Comparison of ENCODE assay signal across 28 cellular contexts in the genomic region with DNA sequence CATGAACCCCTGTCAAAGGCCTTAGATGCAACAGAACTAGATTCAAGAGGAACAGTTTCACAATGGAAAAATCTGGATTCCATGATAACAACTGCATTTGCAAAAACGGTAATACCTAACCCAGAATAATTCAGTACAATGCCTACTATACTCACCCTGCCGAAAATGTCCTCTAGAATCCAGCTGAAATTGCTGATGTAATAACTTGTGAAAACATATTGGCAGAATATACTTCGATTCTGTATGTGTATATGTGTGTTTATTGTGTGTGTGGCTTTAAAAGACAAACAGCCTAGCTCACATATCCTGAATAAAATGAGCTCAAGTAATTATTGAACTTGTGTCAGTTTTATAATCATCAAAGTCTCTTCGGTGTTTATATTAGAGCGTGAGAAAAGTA. TPM values are rescaled to one million over a fixed set of nuclear protein-coding genes. Genes with fewer than 3 reads are reported as not detected.
DNase-seq lines count a peak whose midpoint lies in the region; ATAC-seq and TF ChIP-seq lines count a peak whose summit lies in the region.
"Had no signal": no experiment of that assay in that cellular context is flagged by ENCODE, and none has a peak within 500 bp of the region (broad histone marks: within the 10 kb centered on the region; RNA-seq: fewer than 3 reads in every experiment).

No MANE protein-coding gene starts in this region.

- H3K27me3 Mint-ChIP-seq in CD4-positive, CD25-positive, alpha-beta regulatory T cell = no peaks in the 10 kb centered on the region
- peaks cover 3% of the 10 kb centered on the region for H3K27me3 Mint-ChIP-seq in activated T-helper 1 cell treated with anti-CD3 and anti-CD28 coated beads, Interleukin-12 subunit alpha, Interleukin-12 subunit beta, Interleukin-2, Interleukin-4 antibody, amounts not matched to agents 30 ng/mL and 10 ng/mL and 1 ng/mL, durations not matched to agents 14 hours and 24 hours and 36 hours (ENCODE audit: insufficient read depth)
- H3K27me3 Mint-ChIP-seq: natural killer cell treated with Interleukin-12 subunit alpha and Interleukin-12 subunit beta and Interleukin-15 and Interleukin-18, amount 100 ng/mL, for 72 hours had no signal

- peaks cover 0 to 5% (median 2%) of the 10 kb centered on the region in 7 donors for H3K9me3 Mint-ChIP-seq in CD4-positive, CD25-positive, alpha-beta regulatory T cell
- peaks cover 13% of the 10 kb centered on the region for H3K9me3 Mint-ChIP-seq in activated T-helper 1 cell treated with anti-CD3 and anti-CD28 coated beads, Interleukin-12 subunit alpha, Interleukin-12 subunit beta, Interleukin-2, Interleukin-4 antibody, amounts not matched to agents 30 ng/mL and 10 ng/mL and 1 ng/mL, durations not matched to agents 14 hours and 24 hours and 36 hours

- no peak for TF ChIP-seq CTCF in right atrium auricular region (IDR thresholded peaks at IDR 0.05)

- DNase-seq in CD4-positive, CD25-positive, alpha-beta regulatory T cell = no peak
- DNase-seq in activated T-helper 1 cell treated with anti-CD3 and anti-CD28 coated beads, Interleukin-12 subunit alpha, Interleukin-12 subunit beta, Interleukin-2, Interleukin-4 antibody, amounts not matched to agents 30 ng/mL and 10 ng/mL and 1 ng/mL, durations not matched to agents 14 hours and 24 hours and 36 hours (ENCODE audit: low spot score) = no peak
- no peak for DNase-seq in left colon
- no peak for DNase-seq in NOMO-1 treated with dmso at 0.1 percent for 144 hours (lab: John Stamatoyannopoulos, UW; ENCODE audit: unreplicated experiment)
- DNase-seq in right atrium auricular region (ENCODE audit: low spot score) = no peak
- DNase-seq: activated CD4-positive, alpha-beta T cell treated with anti-CD3 and anti-CD28 coated beads, Interleukin-2, amount 50 U/mL, for 4 hours; activated CD8-positive, alpha-beta memory T cell treated with anti-CD3 and anti-CD28 coated beads, Interleukin-2, amount 50 U/mL, for 4 hours; activated naive CD4-positive, alpha-beta T cell treated with anti-CD3 and anti-CD28 coated beads, Interleukin-2, amount 50 U/mL, for 16 hours; amygdala; BE2C; DMS153; H9; hippocampal formation; left cardiac atrium; NCI-H2029; NCI-H524 treated with DMSO at 0.1 percent for 48 hours; ovary; RPMI8226; stimulated activated CD4-positive, alpha-beta T cell treated with anti-CD3 and anti-CD28 coated beads, Interleukin-2, amount 100 ng/mL, for 48 hours; stomach had no signal

- no peak overlapping the region for H3K4me3 ChIP-seq in CD4-positive, CD25-positive, alpha-beta regulatory T cell (ENCODE audit: low read depth, low read length)
- H3K4me3 ChIP-seq in HUES6 (ENCODE audit: low read depth, low read length) (no peak overlapping the region), right atrium auricular region (no peak overlapping the region)
- H3K4me3 ChIP-seq: ovary, SJSA1, stomach, vagina had no signal

- no peak for ATAC-seq in CD4-positive, CD25-positive, alpha-beta regulatory T cell (ENCODE audit: low read depth in 2 of 2)
- ATAC-seq in left colon (peak; percentile 32), GM21528 (IDR thresholded peaks at IDR 0.05; ENCODE audit: low FRiP score, unreplicated experiment) (no peak), HG03354 (IDR thresholded peaks at IDR 0.05; ENCODE audit: poor library complexity, severe bottlenecking, unreplicated experiment) (no peak)
- ATAC-seq: left cardiac atrium; natural killer cell treated with Interleukin-12 subunit alpha and Interleukin-12 subunit beta and Interleukin-15 and Interleukin-18, amount 100 ng/mL, for 72 hours; sciatic nerve had no signal

- H3K36me3 Mint-ChIP-seq in CD4-positive, CD25-positive, alpha-beta regulatory T cell = peaks cover 12% of the 10 kb centered on the region
- H3K36me3 Mint-ChIP-seq in activated T-helper 1 cell treated with anti-CD3 and anti-CD28 coated beads, Interleukin-12 subunit alpha, Interleukin-12 subunit beta, Interleukin-2, Interleukin-4 antibody, amounts not matched to agents 30 ng/mL and 10 ng/mL and 1 ng/mL, durations not matched to agents 14 hours and 24 hours and 36 hours (ENCODE audit: low read depth) = peaks cover 11% of the 10 kb centered on the region

- H3K9me3 ChIP-seq in CD4-positive, CD25-positive, alpha-beta regulatory T cell (ENCODE audit: control insufficient read depth in 2 of 2, low read length in 2 of 2) = no peaks in the 10 kb centered on the region
- H3K9me3 ChIP-seq in HUES6 (ENCODE audit: control insufficient read depth, insufficient read depth, low read depth, low read length) (peaks cover 5% of the 10 kb centered on the region; the same call in 1 of the 2 replicates), right atrium auricular region (peaks cover 0 to 7% of the 10 kb centered on the region in 2 donors)
- H3K9me3 ChIP-seq: BE2C, ovary, SJSA1, vagina had no signal

- H3K36me3 ChIP-seq in CD4-positive, CD25-positive, alpha-beta regulatory T cell (ENCODE audit: control insufficient read depth, insufficient read depth, low read length) = no peaks in the 10 kb centered on the region
- no peaks in the 10 kb centered on the region for H3K36me3 ChIP-seq in HUES6 (ENCODE audit: control insufficient read depth, insufficient read depth, low read length)
- no peaks in the 10 kb centered on the region for H3K36me3 ChIP-seq in right atrium auricular region
- H3K36me3 ChIP-seq: BE2C, ovary, SJSA1, stomach, vagina had no signal

- H3K4me3 Mint-ChIP-seq in CD4-positive, CD25-positive, alpha-beta regulatory T cell = no peak overlapping the region
- no peak overlapping the region for H3K4me3 Mint-ChIP-seq in activated T-helper 1 cell treated with anti-CD3 and anti-CD28 coated beads, Interleukin-12 subunit alpha, Interleukin-12 subunit beta, Interleukin-2, Interleukin-4 antibody, amounts not matched to agents 30 ng/mL and 10 ng/mL and 1 ng/mL, durations not matched to agents 14 hours and 24 hours and 36 hours
- H3K4me3 Mint-ChIP-seq: H9; natural killer cell treated with Interleukin-12 subunit alpha and Interleukin-12 subunit beta and Interleukin-15 and Interleukin-18, amount 100 ng/mL, for 72 hours had no signal

- H3K4me1 ChIP-seq in CD4-positive, CD25-positive, alpha-beta regulatory T cell (ENCODE audit: control insufficient read depth, insufficient read depth, low read length, poor library complexity, severe bottlenecking) = peaks cover 14% of the 10 kb centered on the region
- H3K4me1 ChIP-seq in HUES6 (ENCODE audit: control insufficient read depth, insufficient read depth, low read length) (peaks cover 15% of the 10 kb centered on the region), right atrium auricular region (peaks cover 0 to 22% of the 10 kb centered on the region in 2 donors)
- H3K4me1 ChIP-seq: BE2C had no signal

- H3K4me1 Mint-ChIP-seq in CD4-positive, CD25-positive, alpha-beta regulatory T cell = peaks cover 4 to 32% (median 16%) of the 10 kb centered on the region in 4 donors
- peaks cover 59% of the 10 kb centered on the region for H3K4me1 Mint-ChIP-seq in activated T-helper 1 cell treated with anti-CD3 and anti-CD28 coated beads, Interleukin-12 subunit alpha, Interleukin-12 subunit beta, Interleukin-2, Interleukin-4 antibody, amounts not matched to agents 30 ng/mL and 10 ng/mL and 1 ng/mL, durations not matched to agents 14 hours and 24 hours and 36 hours (ENCODE audit: low read depth)

- H3K9ac ChIP-seq in HUES6 (ENCODE audit: low read length) = peak overlapping the region; percentile 16
- H3K9ac ChIP-seq: KMS-11 had no signal

- H3K27ac ChIP-seq in CD4-positive, CD25-positive, alpha-beta regulatory T cell (ENCODE audit: insufficient read depth, low read length, poor library complexity, severe bottlenecking) = no peak overlapping the region
- H3K27ac ChIP-seq in HUES6 (ENCODE audit: low read depth, low read length) (no peak overlapping the region), right atrium auricular region (no peak overlapping the region)
- H3K27ac ChIP-seq: KMS-11, ovary, vagina had no signal

- no peaks in the 10 kb centered on the region for H3K27me3 ChIP-seq in CD4-positive, CD25-positive, alpha-beta regulatory T cell (ENCODE audit: control insufficient read depth, insufficient read depth, low read length)
- H3K27me3 ChIP-seq in HUES6 (ENCODE audit: control insufficient read depth, insufficient read depth, low read length) (no peaks in the 10 kb centered on the region), right atrium auricular region (no peaks in the 10 kb centered on the region)
- H3K27me3 ChIP-seq: BE2C, ovary, SJSA1, stomach, vagina had no signal

- intact Hi-C loops in activated T-helper 1 cell treated with anti-CD3 and anti-CD28 coated beads, Interleukin-12 subunit alpha, Interleukin-12 subunit beta, Interleukin-2, Interleukin-4 antibody, amounts not matched to agents 30 ng/mL and 10 ng/mL and 1 ng/mL, durations not matched to agents 14 hours and 24 hours and 36 hours (cut with micrococcal nuclease) = loop anchor here (1.0 kb wide), 1 partner anchor 9 kb away; no protein-coding TSS in a partner anchor
- intact Hi-C loops in left colon (cut with DNase I, micrococcal nuclease) = no loop called here

- peak overlapping the region in 2 of 3 donors; percentile 0 to 29 for H3K27ac Mint-ChIP-seq in CD4-positive, CD25-positive, alpha-beta regulatory T cell
- peak overlapping the region; percentile 48 for H3K27ac Mint-ChIP-seq in activated T-helper 1 cell treated with anti-CD3 and anti-CD28 coated beads, Interleukin-12 subunit alpha, Interleukin-12 subunit beta, Interleukin-2, Interleukin-4 antibody, amounts not matched to agents 30 ng/mL and 10 ng/mL and 1 ng/mL, durations not matched to agents 14 hours and 24 hours and 36 hours

RNA-seq across cellular contexts. Expression of a gene that starts 46.0 kb away (rescaled TPM):
- total RNA-seq in CD4-positive, CD25-positive, alpha-beta regulatory T cell = 42.0 TPM
- polyA plus RNA-seq in CD4-positive, CD25-positive, alpha-beta regulatory T cell = 1 to 10 TPM; 1.1 to 2.0 (median 1.5) TPM
- total RNA-seq in activated T-helper 1 cell treated with anti-CD3 and anti-CD28 coated beads, Interleukin-12 subunit alpha, Interleukin-12 subunit beta, Interleukin-2, Interleukin-4 antibody, amounts not matched to agents 30 ng/mL and 10 ng/mL and 1 ng/mL, durations not matched to agents 14 hours and 24 hours and 36 hours = 88.9 and 91.5 TPM in 2 replicates
- total RNA-seq in left colon (1 to 10 TPM; 4.9 to 5.8 TPM), right atrium auricular region (10 to 100 TPM in 1 of 2 donors, 1 to 10 TPM in 1; 6.7 to 22.2 TPM)
